13 cellular contexts compared by ENCODE assay signal in the genomic region with DNA sequence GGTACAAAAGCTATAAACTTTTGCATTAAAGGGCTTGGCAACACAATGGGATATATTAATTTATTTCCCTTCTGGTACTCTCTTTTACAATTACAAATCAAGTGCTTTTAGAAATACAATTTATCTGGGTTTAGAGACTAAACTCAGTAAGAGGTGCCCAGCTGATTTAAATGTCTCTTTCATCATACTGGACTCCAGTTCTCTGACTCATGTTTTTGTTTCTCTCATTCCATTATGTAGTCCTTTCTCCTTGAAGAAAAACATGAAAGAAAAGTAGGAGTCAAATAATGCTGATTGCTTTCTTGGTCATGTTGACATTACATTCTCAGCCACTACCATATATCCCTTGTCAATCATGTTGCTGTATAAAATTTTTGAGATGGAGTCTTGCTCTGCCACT. TPM values are rescaled to one million over a fixed set of nuclear protein-coding genes. Genes with fewer than 3 reads are reported as not detected.
DNase-seq lines count a peak whose midpoint lies in the region; ATAC-seq and TF ChIP-seq lines count a peak whose summit lies in the region.
"Had no signal": no experiment of that assay in that cellular context is flagged by ENCODE, and none has a peak within 500 bp of the region (broad histone marks: within the 10 kb centered on the region; RNA-seq: fewer than 3 reads in every experiment).

No MANE protein-coding gene starts in this region.

- H3K4me3 ChIP-seq in GM23248 (no peak overlapping the region), adipocyte (ENCODE audit: low read length) (peak overlapping the region; percentile 24), fibroblast of lung (replicated peaks in 1 of 4; ENCODE audit: control extremely low read depth in 1 of 4, insufficient read depth in 1 of 4, low read depth in 3 of 4, low read length in 4 of 4) (no peak overlapping the region)
- H3K4me3 ChIP-seq: SJCRH30 had no signal

- no peaks in the 10 kb centered on the region for H3K9me2 ChIP-seq in GM23248 (ENCODE audit: insufficient read depth)

- peak overlapping the region; percentile 6; the same call in 1 of the 2 replicates for H3K9ac ChIP-seq in GM23248
- H3K9ac ChIP-seq in adipocyte (ENCODE audit: low read length): peak overlapping the region; percentile 0
- no peak overlapping the region for H3K9ac ChIP-seq in fibroblast of lung (ENCODE audit: insufficient read depth, low read length)

- H3F3A ChIP-seq in GM23248 (ENCODE audit: insufficient read depth): peaks cover 11% of the 10 kb centered on the region

- no peaks in the 10 kb centered on the region for H3K27me3 ChIP-seq in GM23248 (replicated peaks; ENCODE audit: insufficient read depth)
- no peaks in the 10 kb centered on the region for H3K27me3 ChIP-seq in adipocyte (replicated peaks; ENCODE audit: control insufficient read depth, insufficient read depth, low read length)
- no peaks in the 10 kb centered on the region for H3K27me3 ChIP-seq in fibroblast of lung (ENCODE audit: control insufficient read depth, insufficient read depth, low read length)
- H3K27me3 ChIP-seq: SJCRH30 had no signal

- H3K4me1 ChIP-seq in GM23248 (ENCODE audit: insufficient read depth): peaks cover 11% of the 10 kb centered on the region
- peaks cover 11% of the 10 kb centered on the region for H3K4me1 ChIP-seq in adipocyte (ENCODE audit: control insufficient read depth, insufficient read depth, low read length)
- no peaks in the 10 kb centered on the region for H3K4me1 ChIP-seq in fibroblast of lung (ENCODE audit: control insufficient read depth, extremely low read depth, insufficient read depth, low read length)
- H3K4me1 ChIP-seq: SJCRH30 had no signal

- H3K36me3 ChIP-seq in GM23248 (ENCODE audit: low read depth) (peaks cover 18% of the 10 kb centered on the region), adipocyte (ENCODE audit: control insufficient read depth, insufficient read depth, low read length, severe bottlenecking) (peaks cover 28% of the 10 kb centered on the region), fibroblast of lung (ENCODE audit: control insufficient read depth, insufficient read depth, low read length) (no peaks in the 10 kb centered on the region)

- H3K27ac ChIP-seq in GM23248 (peak overlapping the region; percentile 25; the same call in 1 of the 2 replicates), fibroblast of lung (ENCODE audit: insufficient read depth, low read length) (no peak overlapping the region)
- H3K27ac ChIP-seq: SJCRH30 had no signal

- peak; percentile 79 for DNase-seq in GM23248
- peak; percentile 78 for DNase-seq in adipocyte (ENCODE audit: low read depth)
- peak; percentile 69 to 76 for DNase-seq in fibroblast of lung (ENCODE audit: low read depth in 2 of 2)
- peak; percentile 89 for DNase-seq in renal cortical epithelial cell (ENCODE audit: low read depth)
- no peak for DNase-seq in retina
- DNase-seq: activated CD8-positive, alpha-beta T cell treated with anti-CD3 and anti-CD28 coated beads for 36 hours; amniotic stem cell; glutamatergic neuron; left cardiac atrium; SJCRH30 had no signal

- H3K79me2 ChIP-seq in GM23248 (ENCODE audit: insufficient read depth) (no peaks in the 10 kb centered on the region), fibroblast of lung (ENCODE audit: control insufficient read depth, insufficient read depth, low read length) (no peaks in the 10 kb centered on the region)

- ATAC-seq in GM18511 (IDR thresholded peaks at IDR 0.05; ENCODE audit: unreplicated experiment) (no peak), HG02763 (IDR thresholded peaks at IDR 0.05; ENCODE audit: unreplicated experiment) (no peak), GM19023 (IDR thresholded peaks at IDR 0.05; ENCODE audit: unreplicated experiment) (no peak)
- ATAC-seq: activated CD8-positive, alpha-beta T cell treated with anti-CD3 and anti-CD28 coated beads for 36 hours had no signal

- no peak overlapping the region for H2AFZ ChIP-seq in GM23248
- H2AFZ ChIP-seq in fibroblast of lung (ENCODE audit: low read length): no peak overlapping the region

- TF ChIP-seq CTCF in fibroblast of lung (conservative IDR thresholded peaks at IDR 0.05 in 1 of 2, IDR thresholded peaks at IDR 0.05 in 1 of 2; ENCODE audit: low read depth in 1 of 2, low read length in 2 of 2): no peak

- H3K9me3 ChIP-seq in GM23248 (ENCODE audit: low read depth) (no peaks in the 10 kb centered on the region), adipocyte (ENCODE audit: control insufficient read depth, low read length) (no peaks in the 10 kb centered on the region), fibroblast of lung (ENCODE audit: control insufficient read depth, insufficient read depth, low read depth, low read length) (no peaks in the 10 kb centered on the region)
- H3K9me3 ChIP-seq: SJCRH30 had no signal

- in situ Hi-C loops in GM23248 (cut with MboI): no loop called here

- H3K4me2 ChIP-seq in GM23248 (ENCODE audit: unreplicated experiment) (peak overlapping the region; percentile 19), fibroblast of lung (ENCODE audit: extremely low read depth, insufficient read depth, low read length) (no peak overlapping the region)

- H4K20me1 ChIP-seq in GM23248 (ENCODE audit: insufficient read depth) (no peaks in the 10 kb centered on the region), fibroblast of lung (ENCODE audit: control insufficient read depth, extremely low read depth, insufficient read depth, low read length) (no peaks in the 10 kb centered on the region)

RNA-seq across cellular contexts. Expression of gene CFL2, which starts 36.3 kb away (rescaled TPM):
- total RNA-seq in GM23248 (2014; rRNA removed; shearing (Covaris generic)): 92.2 and 103 TPM in 2 replicates
- polyA plus RNA-seq in GM23248 (2016; fragmentation: Nextera tagmentation; extraction: Ambion mirVana) (183 and 185 TPM in 2 replicates), fibroblast of lung (282 and 362 TPM in 2 replicates)
- total RNA-seq in fibroblast of lung (61.1 and 147 TPM in 2 replicates), renal cortical epithelial cell (54.4 and 57.3 TPM in 2 replicates)
- 212 and 265 TPM in 2 replicates for polyA plus RNA-seq in fibroblast of lung (2012)
- 19.8 and 27.3 TPM in 2 replicates for polyA minus RNA-seq in fibroblast of lung (ENCODE audit: low replicate concordance)
